ENCODE assay signal across 20 cellular contexts in genomic region chr12:81896771-81897170, GRCh38.
DNase-seq lines count a peak whose midpoint lies in the region; ATAC-seq and TF ChIP-seq lines count a peak whose summit lies in the region.
"Had no signal": no experiment of that assay in that cellular context is flagged by ENCODE, and none has a peak within 500 bp of the region (broad histone marks: within the 10 kb centered on the region; RNA-seq: fewer than 3 reads in every experiment).

No MANE protein-coding gene starts in this region.

- peak; percentile 69 for DNase-seq in DMS53 (lab: John Stamatoyannopoulos, UW)
- DNase-seq in DMS53 treated with DMSO at 0.1 percent for 48 hours (lab: John Stamatoyannopoulos, UW; ENCODE audit: unreplicated experiment) = no peak
- peak; percentile 14 for DNase-seq in stimulated activated CD4-positive, alpha-beta T cell treated with anti-CD3 and anti-CD28 coated beads, Interleukin-15, amount 100 ng/mL, for 24 hours
- no peak for DNase-seq in stimulated activated CD4-positive, alpha-beta T cell treated with anti-CD3 and anti-CD28 coated beads, Interleukin-4, amount 100 ng/mL, for 1 hour
- DNase-seq in fibroblast of lung (ENCODE audit: low read depth in 2 of 2) = peak; percentile 2 to 14
- no peak for DNase-seq in upper lobe of right lung
- DNase-seq in superior temporal gyrus (ENCODE audit: extremely low spot score) = no peak
- DNase-seq: 8988T, C1 segment of cervical spinal cord, DMS79 treated with DMSO at 0.1 percent for 48 hours, NCI-H2107, tibial artery had no signal

- intact Hi-C loops in upper lobe of right lung (cut with DNase I) = no loop called here

- H3K27me3 ChIP-seq in fibroblast of lung (ENCODE audit: control insufficient read depth, insufficient read depth, low read length) (no peaks in the 10 kb centered on the region), upper lobe of right lung (no peaks in the 10 kb centered on the region)
- H3K27me3 ChIP-seq: tibial artery had no signal

- H3K9me3 ChIP-seq in fibroblast of lung (ENCODE audit: control insufficient read depth, insufficient read depth, low read depth, low read length) (no peaks in the 10 kb centered on the region), upper lobe of right lung (no peaks in the 10 kb centered on the region)

- no peak for TF ChIP-seq CTCF in fibroblast of lung (conservative IDR thresholded peaks at IDR 0.05 in 1 of 2, IDR thresholded peaks at IDR 0.05 in 1 of 2; ENCODE audit: low read depth in 1 of 2, low read length in 2 of 2)
- TF ChIP-seq CTCF in upper lobe of right lung (IDR thresholded peaks at IDR 0.05) = no peak

- no peak overlapping the region for H3K4me2 ChIP-seq in fibroblast of lung (ENCODE audit: extremely low read depth, insufficient read depth, low read length)
- H3K4me2 ChIP-seq: smooth muscle cell had no signal

- H3K9ac ChIP-seq in fibroblast of lung (ENCODE audit: insufficient read depth, low read length) = no peak overlapping the region

- no peak overlapping the region for H3K27ac ChIP-seq in fibroblast of lung (ENCODE audit: insufficient read depth, low read length)
- H3K27ac ChIP-seq in upper lobe of right lung = no peak overlapping the region
- H3K27ac ChIP-seq: epithelial cell of prostate, tibial artery had no signal

- no peak overlapping the region for H2AFZ ChIP-seq in fibroblast of lung (ENCODE audit: low read length)

- H3K4me1 ChIP-seq in fibroblast of lung (ENCODE audit: control insufficient read depth, extremely low read depth, insufficient read depth, low read length) (no peaks in the 10 kb centered on the region), upper lobe of right lung (no peaks in the 10 kb centered on the region)
- H3K4me1 ChIP-seq: HAP-1, tibial artery had no signal

- no peaks in the 10 kb centered on the region for H3K36me3 ChIP-seq in fibroblast of lung (ENCODE audit: control insufficient read depth, insufficient read depth, low read length)
- no peaks in the 10 kb centered on the region for H3K36me3 ChIP-seq in upper lobe of right lung
- H3K36me3 ChIP-seq: HAP-1, tibial artery had no signal

- ATAC-seq in upper lobe of right lung (no peak), GM21825 (IDR thresholded peaks at IDR 0.05; ENCODE audit: unreplicated experiment) (no peak)
- ATAC-seq: K562; naive thymus-derived CD8-positive, alpha-beta T cell; stimulated activated effector memory CD8-positive, alpha-beta T cell treated with anti-CD3 and anti-CD28 coated beads, Interleukin-12 subunit alpha, Interleukin-12 subunit beta, amount 100 ng/mL, for 72 hours had no signal

- H4K20me1 ChIP-seq in fibroblast of lung (ENCODE audit: control insufficient read depth, extremely low read depth, insufficient read depth, low read length) = no peaks in the 10 kb centered on the region

- H3K79me2 ChIP-seq in fibroblast of lung (ENCODE audit: control insufficient read depth, insufficient read depth, low read length) = no peaks in the 10 kb centered on the region

- H3K4me3 ChIP-seq in fibroblast of lung (replicated peaks in 1 of 4; ENCODE audit: control extremely low read depth in 1 of 4, insufficient read depth in 1 of 4, low read depth in 3 of 4, low read length in 4 of 4) (no peak overlapping the region), upper lobe of right lung (no peak overlapping the region)
- H3K4me3 ChIP-seq: HAP-1, K562, lung, smooth muscle cell, tibial artery had no signal

Comparison
In these comparisons a context has a peak if more than half of its experiments do, and no peak if none do; other contexts are left out.
1. DNase-seq: peak in DMS53 (single experiment), stimulated activated CD4-positive, alpha-beta T cell treated with anti-CD3 and anti-CD28 coated beads, Interleukin-15, amount 100 ng/mL, for 24 hours (single experiment) and fibroblast of lung (2 of 2); none in DMS53 treated with DMSO at 0.1 percent for 48 hours (single experiment), stimulated activated CD4-positive, alpha-beta T cell treated with anti-CD3 and anti-CD28 coated beads, Interleukin-4, amount 100 ng/mL, for 1 hour (single experiment), upper lobe of right lung (single experiment) and superior temporal gyrus (single experiment).